ENCODE assay signal across 2 cellular contexts in genomic region chr7:129646369-129647021, GRCh38.
TF ChIP-seq lines count a peak whose summit lies in the region.

No MANE protein-coding gene starts in this region.

TF ChIP-seq in Ishikawa, 13 proteins besides CTCF, POLR2A, EP300 and RAD21:
- TF ChIP-seq USF1 (IDR thresholded peaks at IDR 0.05) (no peak), CREB1 (IDR thresholded peaks at IDR 0.05; ENCODE audit: low read depth) (no peak), REST (IDR thresholded peaks at IDR 0.05; ENCODE audit: low read depth) (no peak), EGR1 (IDR thresholded peaks at IDR 0.05) (no peak), CEBPB (IDR thresholded peaks at IDR 0.05) (0 out of 2 replicates have a peak, but pooled peaks have one; percentile 18), TCF12 (IDR thresholded peaks at IDR 0.05; ENCODE audit: low read depth) (peak; percentile 80), FOXM1 (IDR thresholded peaks at IDR 0.05; ENCODE audit: borderline replicate concordance, low read depth) (no peak), MAX (IDR thresholded peaks at IDR 0.05) (no peak), TAF1 (IDR thresholded peaks at IDR 0.05; ENCODE audit: low read depth) (no peak), ZBTB7A (IDR thresholded peaks at IDR 0.05; ENCODE audit: low read depth) (no peak), YY1 (IDR thresholded peaks at IDR 0.05; ENCODE audit: low read depth) (no peak), NFIC (IDR thresholded peaks at IDR 0.05) (no peak), TEAD4 (IDR thresholded peaks at IDR 0.05) (peak; percentile 95)
TF ChIP-seq in Ishikawa: peak in this region for 3.

TF ChIP-seq in K562, 482 proteins besides CTCF, POLR2A, EP300 and RAD21 (continued from another document):
- TF ChIP-seq STAT6 (CRISPR knock-in tag; IDR thresholded peaks at IDR 0.05) = no peak
